ENCODE assay signal across 8 cellular contexts in genomic region chr3:152331018-152331541, GRCh38.
DNase-seq lines count a peak whose midpoint lies in the region; ATAC-seq and TF ChIP-seq lines count a peak whose summit lies in the region.

No MANE protein-coding gene starts in this region.

- H3K27me3 ChIP-seq in DOHH2 (ENCODE audit: control insufficient read depth, low read length): no peaks in the 10 kb centered on the region
- no peaks in the 10 kb centered on the region for H3K27me3 ChIP-seq in SK-N-SH (ENCODE audit: insufficient read depth)
- H3K27me3 ChIP-seq in osteoblast (ENCODE audit: insufficient read depth, low read length): no peaks in the 10 kb centered on the region

- H3K9me2 ChIP-seq in DOHH2 (replicated peaks; ENCODE audit: control insufficient read depth, low read length) (no peaks in the 10 kb centered on the region), SK-N-SH (no peaks in the 10 kb centered on the region)

- peaks cover 5% of the 10 kb centered on the region for H3F3A ChIP-seq in DOHH2 (ENCODE audit: control insufficient read depth, insufficient read depth)
- H3F3A ChIP-seq in SK-N-SH (replicated peaks; ENCODE audit: insufficient read depth): peaks cover 52% of the 10 kb centered on the region

- DNase-seq in SK-N-SH: no peak
- peak; percentile 67 for DNase-seq in osteoblast (ENCODE audit: insufficient read length, low spot score, missing footprints)
- DNase-seq in NK-92 treated with Interleukin-12 subunit alpha and Interleukin-12 subunit beta, amount 100 ng/mL, for 24 hours (lab: John Stamatoyannopoulos, UW): no peak
- no peak for DNase-seq in NCI-H524 (lab: John Stamatoyannopoulos, UW)

- H3K27ac ChIP-seq in DOHH2 (ENCODE audit: low read depth, low read length) (no peak overlapping the region), SK-N-SH (ENCODE audit: low read depth in 2 of 2, low read length in 1 of 2) (peak overlapping the region in 1 of 2 experiments; percentile 89; a peak in 2 of 4 replicates), osteoblast (ENCODE audit: low read depth, low read length) (peak overlapping the region; percentile 83)

- H3K9me3 ChIP-seq in DOHH2 (ENCODE audit: control insufficient read depth, insufficient read depth, low read length) (no peaks in the 10 kb centered on the region), SK-N-SH (0 out of 2 replicates have a peak, but pooled peaks cover 4% of the 10 kb centered on the region), osteoblast (ENCODE audit: low read depth, low read length) (no peaks in the 10 kb centered on the region)

- TF ChIP-seq EP300 in SK-N-SH (IDR thresholded peaks at IDR 0.05; ENCODE audit: borderline replicate concordance in 1 of 2, low read depth in 1 of 2, low read length in 1 of 2): peak in 1 of 2 experiments; percentile 78; a peak in 2 of 4 replicates

- CTCF ChIA-PET in SK-N-SH (lab: Yijun Ruan, JAX): interaction anchor here (1.3 kb wide), 1 partner anchor 20 kb away, joined by 3 read pairs; no protein-coding TSS in a partner anchor

- H3K9ac ChIP-seq in SK-N-SH: peak overlapping the region; percentile 49; the same call in 1 of the 2 replicates

- H3K4me3 ChIP-seq in DOHH2 (ENCODE audit: low read length) (no peak overlapping the region), SK-N-SH (ENCODE audit: low read depth in 2 of 2, low read length in 1 of 2) (no peak overlapping the region), osteoblast (ENCODE audit: insufficient read depth, low read length) (no peak overlapping the region)

- peaks cover 9% of the 10 kb centered on the region; the same call in 1 of the 2 replicates for H4K20me1 ChIP-seq in DOHH2 (ENCODE audit: control insufficient read depth, insufficient read depth, low read depth, low read length)
- peaks cover 27% of the 10 kb centered on the region for H4K20me1 ChIP-seq in SK-N-SH (ENCODE audit: insufficient read depth)
- peaks cover 26% of the 10 kb centered on the region for H4K20me1 ChIP-seq in osteoblast (ENCODE audit: insufficient read depth, low read length)

- POLR2A ChIA-PET in SK-N-SH (lab: Yijun Ruan, JAX): no interaction called here

- peak; percentile 81 for ATAC-seq in esophagus mucosa
- ATAC-seq in GM21529 (IDR thresholded peaks at IDR 0.05; ENCODE audit: unreplicated experiment): no peak
- no peak for ATAC-seq in GM19395 (IDR thresholded peaks at IDR 0.05; ENCODE audit: unreplicated experiment)

- no peak for TF ChIP-seq RAD21 in SK-N-SH (IDR thresholded peaks at IDR 0.05; ENCODE audit: low read length)

- H3K36me3 ChIP-seq in DOHH2 (ENCODE audit: control insufficient read depth, low read length) (peaks cover 71% of the 10 kb centered on the region), SK-N-SH (replicated peaks in 1 of 2; ENCODE audit: control insufficient read depth in 1 of 2, insufficient read depth in 2 of 2, low read length in 1 of 2) (peaks cover 11 to 58% of the 10 kb centered on the region in 2 experiments), osteoblast (ENCODE audit: insufficient read depth, low read length) (peaks cover 15% of the 10 kb centered on the region)

- H3K4me1 ChIP-seq in DOHH2 (ENCODE audit: control insufficient read depth, low read length) (peaks cover 81% of the 10 kb centered on the region), SK-N-SH (ENCODE audit: control insufficient read depth in 1 of 2, insufficient read depth in 2 of 2, low read depth in 1 of 2, low read length in 1 of 2) (peaks cover 0 to 22% of the 10 kb centered on the region in 2 experiments; a peak in 3 of 4 replicates), osteoblast (ENCODE audit: insufficient read depth, low read length) (peaks cover 43% of the 10 kb centered on the region)

- H3K79me2 ChIP-seq in DOHH2 (ENCODE audit: control insufficient read depth, low read length): peaks cover 98% of the 10 kb centered on the region
- peaks cover 98% of the 10 kb centered on the region for H3K79me2 ChIP-seq in SK-N-SH (ENCODE audit: insufficient read depth)
- H3K79me2 ChIP-seq in osteoblast (ENCODE audit: insufficient read depth, low read length): peaks cover 84% of the 10 kb centered on the region

- H2AFZ ChIP-seq in SK-N-SH (ENCODE audit: low read depth) (no peak overlapping the region), osteoblast (ENCODE audit: low read length) (no peak overlapping the region)

- H3K4me2 ChIP-seq in DOHH2 (ENCODE audit: low read length) (peak overlapping the region; percentile 46), SK-N-SH (peak overlapping the region; percentile 49), osteoblast (ENCODE audit: insufficient read depth, low read length) (peak overlapping the region; percentile 47)

- no peak for TF ChIP-seq CTCF in DOHH2 (IDR thresholded peaks at IDR 0.05; ENCODE audit: low read depth, low read length, poor library complexity, severe bottlenecking)
- TF ChIP-seq CTCF in SK-N-SH (IDR thresholded peaks at IDR 0.05): no peak
- TF ChIP-seq CTCF in osteoblast (IDR thresholded peaks at IDR 0.05; ENCODE audit: extremely low read depth, low read depth, low read length): no peak

- 48% methylated on average over 2 of the region's 2 CpGs for WGBS in SK-N-SH (ENCODE audit: low lambda C conversion rate)

TF ChIP-seq in SK-N-SH, 30 proteins besides CTCF, POLR2A, EP300 and RAD21:
- TF ChIP-seq RCOR1 (IDR thresholded peaks at IDR 0.05; ENCODE audit: low read length): no peak
- TF ChIP-seq NRF1 (IDR thresholded peaks at IDR 0.05; ENCODE audit: low read depth, low read length): no peak
- no peak for TF ChIP-seq SIN3A (IDR thresholded peaks at IDR 0.05; ENCODE audit: borderline replicate concordance, low read depth, low read length)
- TF ChIP-seq YY1 (IDR thresholded peaks at IDR 0.05; ENCODE audit: low read depth): no peak
- TF ChIP-seq, protein P1, sequence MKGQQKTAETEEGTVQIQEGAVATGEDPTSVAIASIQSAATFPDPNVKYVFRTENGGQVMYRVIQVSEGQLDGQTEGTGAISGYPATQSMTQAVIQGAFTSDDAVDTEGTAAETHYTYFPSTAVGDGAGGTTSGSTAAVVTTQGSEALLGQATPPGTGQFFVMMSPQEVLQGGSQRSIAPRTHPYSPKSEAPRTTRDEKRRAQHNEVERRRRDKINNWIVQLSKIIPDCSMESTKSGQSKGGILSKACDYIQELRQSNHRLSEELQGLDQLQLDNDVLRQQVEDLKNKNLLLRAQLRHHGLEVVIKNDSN (IDR thresholded peaks at IDR 0.05; ENCODE audit: borderline replicate concordance, low read depth): no peak
- TF ChIP-seq RXRA (IDR thresholded peaks at IDR 0.05; ENCODE audit: borderline replicate concordance, low read depth): 0 out of 2 replicates have a peak, but pooled peaks have one; percentile 17
- peak; percentile 77 for TF ChIP-seq TCF12 (IDR thresholded peaks at IDR 0.05)
- peak; percentile 84 for TF ChIP-seq JUND (IDR thresholded peaks at IDR 0.05)
- TF ChIP-seq MAX (IDR thresholded peaks at IDR 0.05; ENCODE audit: low read depth): no peak
- no peak for TF ChIP-seq EZH2phosphoT487 (IDR thresholded peaks at IDR 0.05; ENCODE audit: borderline replicate concordance, low read depth)
- peak; percentile 78 for TF ChIP-seq FOSL2 (IDR thresholded peaks at IDR 0.05; ENCODE audit: borderline replicate concordance, low read depth)
- TF ChIP-seq POLR2AphosphoS5 (IDR thresholded peaks at IDR 0.05; ENCODE audit: low read depth, low read length): peak; percentile 23; the same call in 1 of the 2 replicates
- TF ChIP-seq FOXJ3 (CRISPR knock-in tag; IDR thresholded peaks at IDR 0.05): no peak
- peak; percentile 42; the same call in 1 of the 2 replicates for TF ChIP-seq ELF1 (IDR thresholded peaks at IDR 0.05)
- TF ChIP-seq TEAD4 (IDR thresholded peaks at IDR 0.05; ENCODE audit: borderline replicate concordance, insufficient read depth): peak; percentile 37; the same call in 1 of the 2 replicates
- TF ChIP-seq MEF2A (IDR thresholded peaks at IDR 0.05; ENCODE audit: borderline replicate concordance, low read depth): peak; percentile 89
- TF ChIP-seq FOXM1 (IDR thresholded peaks at IDR 0.05; ENCODE audit: low read depth): peak; percentile 36; the same call in 1 of the 2 replicates
- TF ChIP-seq, protein P2, sequence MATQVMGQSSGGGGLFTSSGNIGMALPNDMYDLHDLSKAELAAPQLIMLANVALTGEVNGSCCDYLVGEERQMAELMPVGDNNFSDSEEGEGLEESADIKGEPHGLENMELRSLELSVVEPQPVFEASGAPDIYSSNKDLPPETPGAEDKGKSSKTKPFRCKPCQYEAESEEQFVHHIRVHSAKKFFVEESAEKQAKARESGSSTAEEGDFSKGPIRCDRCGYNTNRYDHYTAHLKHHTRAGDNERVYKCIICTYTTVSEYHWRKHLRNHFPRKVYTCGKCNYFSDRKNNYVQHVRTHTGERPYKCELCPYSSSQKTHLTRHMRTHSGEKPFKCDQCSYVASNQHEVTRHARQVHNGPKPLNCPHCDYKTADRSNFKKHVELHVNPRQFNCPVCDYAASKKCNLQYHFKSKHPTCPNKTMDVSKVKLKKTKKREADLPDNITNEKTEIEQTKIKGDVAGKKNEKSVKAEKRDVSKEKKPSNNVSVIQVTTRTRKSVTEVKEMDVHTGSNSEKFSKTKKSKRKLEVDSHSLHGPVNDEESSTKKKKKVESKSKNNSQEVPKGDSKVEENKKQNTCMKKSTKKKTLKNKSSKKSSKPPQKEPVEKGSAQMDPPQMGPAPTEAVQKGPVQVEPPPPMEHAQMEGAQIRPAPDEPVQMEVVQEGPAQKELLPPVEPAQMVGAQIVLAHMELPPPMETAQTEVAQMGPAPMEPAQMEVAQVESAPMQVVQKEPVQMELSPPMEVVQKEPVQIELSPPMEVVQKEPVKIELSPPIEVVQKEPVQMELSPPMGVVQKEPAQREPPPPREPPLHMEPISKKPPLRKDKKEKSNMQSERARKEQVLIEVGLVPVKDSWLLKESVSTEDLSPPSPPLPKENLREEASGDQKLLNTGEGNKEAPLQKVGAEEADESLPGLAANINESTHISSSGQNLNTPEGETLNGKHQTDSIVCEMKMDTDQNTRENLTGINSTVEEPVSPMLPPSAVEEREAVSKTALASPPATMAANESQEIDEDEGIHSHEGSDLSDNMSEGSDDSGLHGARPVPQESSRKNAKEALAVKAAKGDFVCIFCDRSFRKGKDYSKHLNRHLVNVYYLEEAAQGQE (IDR thresholded peaks at IDR 0.05; ENCODE audit: low read depth, low read length): no peak
- TF ChIP-seq NFIC (IDR thresholded peaks at IDR 0.05; ENCODE audit: borderline replicate concordance): peak; percentile 36; the same call in 1 of the 2 replicates
- TF ChIP-seq TAF1 (IDR thresholded peaks at IDR 0.05; ENCODE audit: borderline replicate concordance, low read depth, low read length): no peak
